ENCODE assay signal across 23 cellular contexts in the genomic region with DNA sequence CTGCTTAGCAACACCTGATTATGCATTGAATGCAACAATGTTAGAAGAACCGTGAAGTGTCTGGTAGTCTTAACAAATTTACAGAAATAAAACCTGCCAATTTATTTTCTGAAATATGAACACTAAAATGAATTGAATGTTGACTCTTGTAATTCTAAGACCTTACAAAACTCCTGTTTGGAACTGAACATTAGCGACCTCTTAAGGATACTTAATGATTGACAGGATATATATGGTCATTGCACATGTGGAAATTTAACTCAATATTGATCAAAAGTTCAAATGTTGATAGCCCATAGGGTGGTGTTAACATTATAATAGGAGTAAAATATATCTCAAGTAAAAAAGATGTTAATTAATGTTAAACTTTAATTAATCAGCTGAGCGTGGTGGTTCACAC.
DNase-seq lines count a peak whose midpoint lies in the region; ATAC-seq and TF ChIP-seq lines count a peak whose summit lies in the region.
"Had no signal": no experiment of that assay in that cellular context is flagged by ENCODE, and none has a peak within 500 bp of the region (broad histone marks: within the 10 kb centered on the region; RNA-seq: fewer than 3 reads in every experiment).

No MANE protein-coding gene starts in this region.

- no peak overlapping the region for H2BK15ac ChIP-seq in mesendoderm (replicated peaks; ENCODE audit: low read depth)

- WGBS in mesendoderm (ENCODE audit: extremely low coverage, insufficient coverage, low lambda C conversion rate), result no CpG with 5 or more reads among the region's 3 CpGs

- no peak overlapping the region for H3K56ac ChIP-seq in mesendoderm (ENCODE audit: low read length)

- H3K79me1 ChIP-seq in mesendoderm (ENCODE audit: low read length), result no peaks in the 10 kb centered on the region

- H3K4me1 ChIP-seq in foreskin keratinocyte (no peaks in the 10 kb centered on the region), mesendoderm (ENCODE audit: control insufficient read depth, low read depth, low read length) (no peaks in the 10 kb centered on the region)
- H3K4me1 ChIP-seq: BE2C had no signal

- no peak overlapping the region for H3K18ac ChIP-seq in mesendoderm (ENCODE audit: low read length)

- in situ Hi-C loops in ACHN (cut with HindIII; ENCODE audit: low pct_ligation_motif_present, low pct_unique_long_range_greater_than_20kb, low sequenced_read_pairs), result no loop called here

- H3K27ac ChIP-seq in foreskin keratinocyte (no peak overlapping the region), mesendoderm (ENCODE audit: low read depth, low read length) (no peak overlapping the region)
- H3K27ac ChIP-seq: SK-N-MC had no signal

- no peaks in the 10 kb centered on the region for H3K36me3 ChIP-seq in mesendoderm (ENCODE audit: control insufficient read depth, insufficient read depth, low read length)
- H3K36me3 ChIP-seq: BE2C had no signal

- intact Hi-C loops in head of caudate nucleus (cut with DNase I), result no loop called here

- H3K23ac ChIP-seq in mesendoderm (ENCODE audit: low read length), result no peak overlapping the region

- peak; percentile 15 for TF ChIP-seq CTCF in foreskin keratinocyte (conservative IDR thresholded peaks at IDR 0.05)

- CTCF ChIA-PET in HEK293T (lab: Yijun Ruan, JAX), result no interaction called here

- no peak overlapping the region for H2BK5ac ChIP-seq in mesendoderm (ENCODE audit: low read length)

- H3K79me2 ChIP-seq in mesendoderm (ENCODE audit: control insufficient read depth, insufficient read depth, low read length), result no peaks in the 10 kb centered on the region

- H3K27me3 ChIP-seq in foreskin keratinocyte, result no peaks in the 10 kb centered on the region
- no peaks in the 10 kb centered on the region for H3K27me3 ChIP-seq in mesendoderm (ENCODE audit: insufficient read depth, low read length, poor library complexity)
- H3K27me3 ChIP-seq: BE2C had no signal

- H4K5ac ChIP-seq in mesendoderm (ENCODE audit: low read length), result no peak overlapping the region

- DNase-seq in ACHN (peak; percentile 9), HEK293T (ENCODE audit: extremely low spot score) (no peak), NCI-H69 (lab: John Stamatoyannopoulos, UW) (peak; percentile 0), foreskin keratinocyte (no peak), head of caudate nucleus (no peak), NCI-H748 (lab: John Stamatoyannopoulos, UW; ENCODE audit: unreplicated experiment) (no peak), mesendoderm (no peak)
- DNase-seq: BE2C; CD4-positive, CD25-positive, alpha-beta regulatory T cell; DMS79 treated with DMSO at 0.1 percent for 48 hours; GOT3; NCI-H1105 treated with DMSO at 0.1 percent for 48 hours; NCI-H2029 treated with DMSO at 0.1 percent for 48 hours; NCI-H226; NCI-H510A treated with DMSO at 0.1 percent for 48 hours; NCI-H82; SHP77; SW 1271; T-helper 17 cell had no signal

- H3K4me3 ChIP-seq in mesendoderm (ENCODE audit: low read length), result no peak overlapping the region
- H3K4me3 ChIP-seq: K562, SK-N-MC had no signal

- H3K4me2 ChIP-seq in mesendoderm (ENCODE audit: low read length), result no peak overlapping the region

- no peak overlapping the region for H2BK120ac ChIP-seq in mesendoderm (ENCODE audit: low read depth, low read length)

- no peak overlapping the region for H2AK5ac ChIP-seq in mesendoderm (ENCODE audit: low read length)

- POLR2A ChIA-PET in HEK293T (lab: Yijun Ruan, JAX), result no interaction called here

- no peak overlapping the region for H3K4ac ChIP-seq in mesendoderm (ENCODE audit: low read depth, low read length)

- ATAC-seq in foreskin keratinocyte, result no peak
- ATAC-seq: HCT116, HepG2, K562, T-helper 17 cell had no signal

- H4K8ac ChIP-seq in mesendoderm (ENCODE audit: low read depth, low read length), result no peak overlapping the region

- H3K9ac ChIP-seq in mesendoderm (ENCODE audit: low read length), result no peak overlapping the region

TF ChIP-seq in HEK293T, 16 proteins besides CTCF, POLR2A, EP300 and RAD21:
- TF ChIP-seq, protein P1, sequence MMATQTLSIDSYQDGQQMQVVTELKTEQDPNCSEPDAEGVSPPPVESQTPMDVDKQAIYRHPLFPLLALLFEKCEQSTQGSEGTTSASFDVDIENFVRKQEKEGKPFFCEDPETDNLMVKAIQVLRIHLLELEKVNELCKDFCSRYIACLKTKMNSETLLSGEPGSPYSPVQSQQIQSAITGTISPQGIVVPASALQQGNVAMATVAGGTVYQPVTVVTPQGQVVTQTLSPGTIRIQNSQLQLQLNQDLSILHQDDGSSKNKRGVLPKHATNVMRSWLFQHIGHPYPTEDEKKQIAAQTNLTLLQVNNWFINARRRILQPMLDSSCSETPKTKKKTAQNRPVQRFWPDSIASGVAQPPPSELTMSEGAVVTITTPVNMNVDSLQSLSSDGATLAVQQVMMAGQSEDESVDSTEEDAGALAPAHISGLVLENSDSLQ (IDR thresholded peaks at IDR 0.05), result peak; percentile 61
- TF ChIP-seq FOXM1 (IDR thresholded peaks at IDR 0.05; ENCODE audit: borderline replicate concordance) (no peak), NFRKB (IDR thresholded peaks at IDR 0.05) (no peak)
TF ChIP-seq in HEK293T: peak in this region for 1.

Comparison
In these comparisons a context has a peak if more than half of its experiments do, and no peak if none do; other contexts are left out.
1. DNase-seq: peak in ACHN (single experiment) and NCI-H69 (single experiment); none in HEK293T (single experiment), foreskin keratinocyte (0 of 2), head of caudate nucleus (0 of 42), NCI-H748 (single experiment) and mesendoderm (single experiment).